Comparison of ENCODE assay signal across 8 cellular contexts in genomic region chr15:30625436-30626193, GRCh38.
A peak's percentile ranks its signal among the peaks of the same experiment; 100 is the strongest.
DNase-seq lines count a peak whose midpoint lies in the region; ATAC-seq and TF ChIP-seq lines count a peak whose summit lies in the region.
"Not testable (repeated sequence)": the region's sequence is repeated elsewhere in the genome, so short reads cannot be mapped to it uniquely, and the experiment has no call there.

Gene ARHGAP11B (plus strand): TSS chr15:30626128.

- H3K4me1 ChIP-seq in ectodermal cell (ENCODE audit: control insufficient read depth, insufficient read depth, low read length); aorta (ENCODE audit: control insufficient read depth in 1 of 2, insufficient read depth in 2 of 2, low read length in 2 of 2): not testable (repeated sequence)

- H3K4me3 ChIP-seq in ectodermal cell (ENCODE audit: insufficient read depth, low read depth, low read length) = peak within 1 kb of the TSS; percentile 62
- H3K4me3 ChIP-seq in skin epidermis = peak within 1 kb of the TSS; percentile 60 to 69 (median 66)
- peak within 1 kb of the TSS; percentile 39 to 69 for H3K4me3 ChIP-seq in aorta (ENCODE audit: low read length in 2 of 2)

- 1% methylated on average over 33 to 34 of the region's 35 CpGs for WGBS in ectodermal cell, 2 experiments
- WGBS in aorta, 2 donors = 0% methylated on average over 33 to 35 of the region's 35 CpGs

- intact Hi-C loops in aorta (cut with DNase I) = not testable (repeated sequence)

- peak within 1 kb of the TSS; percentile 76 for H3K27ac ChIP-seq in ectodermal cell (ENCODE audit: insufficient read depth, low read depth, low read length, poor library complexity, severe bottlenecking)
- peak within 1 kb of the TSS; percentile 53 to 97 (median 88) for H3K27ac ChIP-seq in skin epidermis
- H3K27ac ChIP-seq in aorta (ENCODE audit: low read depth in 1 of 2, low read length in 2 of 2) = peak within 1 kb of the TSS in 1 of 2 donors; percentile 57

- H3K36me3 ChIP-seq in ectodermal cell (ENCODE audit: control insufficient read depth, insufficient read depth, low read length); aorta (ENCODE audit: control insufficient read depth in 1 of 2, insufficient read depth in 2 of 2, low read length in 1 of 2): not testable (repeated sequence)

- H3K27me3 ChIP-seq in ectodermal cell (ENCODE audit: control insufficient read depth, insufficient read depth, low read length, poor library complexity, severe bottlenecking); aorta (ENCODE audit: control insufficient read depth in 1 of 2, insufficient read depth in 2 of 2, low read length in 1 of 2): not testable (repeated sequence)

- TF ChIP-seq POLR2A in GM15510 (IDR thresholded peaks at IDR 0.05; ENCODE audit: borderline replicate concordance, extremely low read depth, insufficient read length) = peak; percentile 34

- DNase-seq in LoVo (ENCODE audit: low spot score) (peak; percentile 92), kidney tubule cell (ENCODE audit: low spot score) (peak; percentile 95), aorta (peak; percentile 94 to 95)
- peak; percentile 80 for DNase-seq in activated CD8-positive, alpha-beta memory T cell treated with anti-CD3 and anti-CD28 coated beads, Interleukin-2, amount 50 U/mL, for 1 hour (ENCODE audit: extremely low read depth)

- ATAC-seq in HG02588 (IDR thresholded peaks at IDR 0.05; ENCODE audit: unreplicated experiment) (peak; percentile 93), aorta (ENCODE audit: low FRiP score) (peak; percentile 99)

- H3K9me3 ChIP-seq in ectodermal cell (ENCODE audit: control insufficient read depth, low read length); aorta (ENCODE audit: control insufficient read depth, low read length): not testable (repeated sequence)
